Comparison of ENCODE assay signal across 15 cellular contexts in genomic region chr13:59755647-59756290, GRCh38.
DNase-seq lines count a peak whose midpoint lies in the region; ATAC-seq, FAIRE-seq and TF ChIP-seq lines count a peak whose summit lies in the region.
"Had no signal": no experiment of that assay in that cellular context is flagged by ENCODE, and none has a peak within 500 bp of the region (broad histone marks: within the 10 kb centered on the region; RNA-seq: fewer than 3 reads in every experiment).

No MANE protein-coding gene starts in this region.

- peak; percentile 67 for DNase-seq in ELR (ENCODE audit: low read depth)
- DNase-seq in HTR-8/SVneo (ENCODE audit: insufficient read length, low spot score): no peak
- DNase-seq in COLO829 (ENCODE audit: low spot score): no peak
- DNase-seq in KBM-7: no peak
- DNase-seq in NCI-H1694 treated with DMSO at 0.1 percent for 48 hours (lab: John Stamatoyannopoulos, UW): no peak
- DNase-seq: activated T-cell treated with anti-CD3 and anti-CD28 coated beads, Interleukin-2, amount 50 U/mL, for 48 hours; amygdala; colonic mucosa; left colon; NCI-H82 had no signal

- ATAC-seq in GM21447 (IDR thresholded peaks at IDR 0.05; ENCODE audit: unreplicated experiment) (peak; percentile 55), HG03039 (IDR thresholded peaks at IDR 0.05; ENCODE audit: unreplicated experiment) (peak; percentile 63), SK-N-SH treated with all-trans-retinoic acid at 6 μM for 48 hours (peak; percentile 20; the same call in 2 of the 3 replicates)
- ATAC-seq: GM23338, left colon, Right ventricle myocardium inferior had no signal

- in situ Hi-C loops in KBM-7 (cut with MboI; ENCODE audit: low pct_unique_long_range_greater_than_20kb, low sequenced_read_pairs): no loop called here

- no peak for FAIRE-seq in HTR-8/SVneo (lab: Jason Lieb, UNC)

TF ChIP-seq in SK-N-SH treated with all-trans-retinoic acid at 6 μM for 48 hours, 23 proteins besides CTCF, POLR2A, EP300 and RAD21:
- TF ChIP-seq ESRRG (CRISPR knock-in tag; IDR thresholded peaks at IDR 0.05) (no peak), RARB (CRISPR knock-in tag; IDR thresholded peaks at IDR 0.05) (no peak), ZFP3 (CRISPR knock-in tag; IDR thresholded peaks at IDR 0.05) (no peak), ZNF565 (CRISPR knock-in tag; conservative IDR thresholded peaks at IDR 0.05; ENCODE audit: low read depth) (no peak), CREB5 (CRISPR knock-in tag; IDR thresholded peaks at IDR 0.05; ENCODE audit: low read depth) (no peak), OSR1 (CRISPR knock-in tag; IDR thresholded peaks at IDR 0.05) (no peak), TSHZ2 (CRISPR knock-in tag; IDR thresholded peaks at IDR 0.05) (no peak), CSRNP3 (CRISPR knock-in tag; IDR thresholded peaks at IDR 0.05) (no peak), ISL1 (CRISPR knock-in tag; IDR thresholded peaks at IDR 0.05) (no peak), GLIS3 (CRISPR knock-in tag; IDR thresholded peaks at IDR 0.05) (no peak)
TF ChIP-seq in SK-N-SH treated with all-trans-retinoic acid at 6 μM for 48 hours: peak in this region for 0.
